Comparison of ENCODE assay signal across 12 cellular contexts in genomic region chr20:10603378-10603777, GRCh38.
DNase-seq lines count a peak whose midpoint lies in the region; ATAC-seq lines count a peak whose summit lies in the region.
"Had no signal": no experiment of that assay in that cellular context is flagged by ENCODE, and none has a peak within 500 bp of the region (broad histone marks: within the 10 kb centered on the region; RNA-seq: fewer than 3 reads in every experiment).

No MANE protein-coding gene starts in this region.

- peak overlapping the region; percentile 23 for H3K27ac Mint-ChIP-seq in activated T-helper 17 cell treated with anti-CD3 and anti-CD28 coated beads, Interleukin-2, amount 50 U/mL, for 72 hours
- H3K27ac Mint-ChIP-seq in memory B cell, result peak overlapping the region; percentile 39
- peak overlapping the region; percentile 50 for H3K27ac Mint-ChIP-seq in stimulated activated naive CD8-positive, alpha-beta T cell treated with anti-CD3 and anti-CD28 coated beads, Interleukin-15, Interleukin-2, amounts not matched to agents 100 ng/mL and 50 ng/mL, for 24 hours

- H3K36me3 Mint-ChIP-seq in activated T-helper 17 cell treated with anti-CD3 and anti-CD28 coated beads, Interleukin-2, amount 50 U/mL, for 72 hours (ENCODE audit: low read depth), result peaks cover 65% of the 10 kb centered on the region
- H3K36me3 Mint-ChIP-seq in memory B cell, result peaks cover 29% of the 10 kb centered on the region
- peaks cover 28% of the 10 kb centered on the region for H3K36me3 Mint-ChIP-seq in stimulated activated naive CD8-positive, alpha-beta T cell treated with anti-CD3 and anti-CD28 coated beads, Interleukin-15, Interleukin-2, amounts not matched to agents 100 ng/mL and 50 ng/mL, for 24 hours (ENCODE audit: low read depth)

- H3K27me3 Mint-ChIP-seq in activated T-helper 17 cell treated with anti-CD3 and anti-CD28 coated beads, Interleukin-2, amount 50 U/mL, for 72 hours, result no peaks in the 10 kb centered on the region
- H3K27me3 Mint-ChIP-seq in memory B cell, result no peaks in the 10 kb centered on the region
- no peaks in the 10 kb centered on the region for H3K27me3 Mint-ChIP-seq in stimulated activated naive CD8-positive, alpha-beta T cell treated with anti-CD3 and anti-CD28 coated beads, Interleukin-15, Interleukin-2, amounts not matched to agents 100 ng/mL and 50 ng/mL, for 24 hours

- DNase-seq in activated CD4-positive, alpha-beta T cell treated with anti-CD3 and anti-CD28 coated beads for 48 hours, result peak; percentile 10
- DNase-seq in activated CD4-positive, alpha-beta T cell treated with anti-CD3 and anti-CD28 coated beads, Interleukin-2, amount 50 U/mL, for 4 hours, result no peak
- DNase-seq in memory B cell (ENCODE audit: low spot score in 2 of 2), result no peak
- DNase-seq in activated effector memory CD4-positive, alpha-beta T cell treated with anti-CD3 and anti-CD28 coated beads, Interleukin-2, amount 50 U/mL, for 16 hours, result no peak
- DNase-seq: activated CD4-positive, CD25-positive, alpha-beta regulatory T cell treated with anti-CD3 and anti-CD28 coated beads, Interleukin-2, amount 50 U/mL, for 72 hours; adrenal gland; NCI-H526; SJCRH30 had no signal

- H3K4me3 Mint-ChIP-seq in activated T-helper 17 cell treated with anti-CD3 and anti-CD28 coated beads, Interleukin-2, amount 50 U/mL, for 72 hours, result no peak overlapping the region
- no peak overlapping the region for H3K4me3 Mint-ChIP-seq in memory B cell
- H3K4me3 Mint-ChIP-seq in stimulated activated naive CD8-positive, alpha-beta T cell treated with anti-CD3 and anti-CD28 coated beads, Interleukin-15, Interleukin-2, amounts not matched to agents 100 ng/mL and 50 ng/mL, for 24 hours, result no peak overlapping the region

- peaks cover 19% of the 10 kb centered on the region for H3K4me1 Mint-ChIP-seq in activated T-helper 17 cell treated with anti-CD3 and anti-CD28 coated beads, Interleukin-2, amount 50 U/mL, for 72 hours
- no peaks in the 10 kb centered on the region for H3K4me1 Mint-ChIP-seq in memory B cell
- peaks cover 37% of the 10 kb centered on the region for H3K4me1 Mint-ChIP-seq in stimulated activated naive CD8-positive, alpha-beta T cell treated with anti-CD3 and anti-CD28 coated beads, Interleukin-15, Interleukin-2, amounts not matched to agents 100 ng/mL and 50 ng/mL, for 24 hours (ENCODE audit: low read depth)

- ATAC-seq in activated T-helper 17 cell treated with anti-CD3 and anti-CD28 coated beads, Interleukin-2, amount 50 U/mL, for 72 hours (replicated peaks), result peak; percentile 64
- ATAC-seq in memory B cell (ENCODE audit: low read depth) (no peak), HG03342 (IDR thresholded peaks at IDR 0.05; ENCODE audit: unreplicated experiment) (no peak), HG03095 (IDR thresholded peaks at IDR 0.05; ENCODE audit: unreplicated experiment) (no peak)

- H3K9me3 Mint-ChIP-seq in activated T-helper 17 cell treated with anti-CD3 and anti-CD28 coated beads, Interleukin-2, amount 50 U/mL, for 72 hours, result no peaks in the 10 kb centered on the region
- H3K9me3 Mint-ChIP-seq in memory B cell, result no peaks in the 10 kb centered on the region
- H3K9me3 Mint-ChIP-seq in stimulated activated naive CD8-positive, alpha-beta T cell treated with anti-CD3 and anti-CD28 coated beads, Interleukin-15, Interleukin-2, amounts not matched to agents 100 ng/mL and 50 ng/mL, for 24 hours, result no peaks in the 10 kb centered on the region
